ENCODE assay signal across 27 cellular contexts in the genomic region with DNA sequence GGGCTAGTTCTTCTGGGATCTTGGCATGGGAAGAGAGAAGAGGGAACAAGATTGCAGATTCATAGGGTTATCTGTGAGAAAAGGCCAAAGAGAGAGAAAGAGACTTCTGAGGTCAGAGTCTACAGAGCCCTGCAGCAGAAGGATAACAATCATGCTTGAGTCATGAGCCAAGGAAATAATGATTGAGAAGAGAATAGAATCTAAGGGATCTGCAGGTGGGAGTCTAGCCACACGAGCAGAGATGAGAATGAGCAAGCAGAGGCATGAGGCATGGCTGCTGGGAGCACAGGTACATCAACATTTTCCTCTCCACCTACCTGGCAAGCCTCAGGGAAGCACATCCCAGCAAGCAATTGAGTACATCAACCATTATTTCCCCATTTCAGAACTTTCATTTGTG.
"Had no signal": no experiment of that assay in that cellular context is flagged by ENCODE, and none has a peak within 500 bp of the region (broad histone marks: within the 10 kb centered on the region; RNA-seq: fewer than 3 reads in every experiment).

No MANE protein-coding gene starts in this region.

- FAIRE-seq: urothelium cell line had no signal

- H3K27me3 ChIP-seq: stomach, suprapubic skin, testis, thyroid gland, tibial artery, tibial nerve, transverse colon, upper lobe of left lung, upper lobe of right lung, uterus, vagina had no signal

- H3K4me3 ChIP-seq: stomach, suprapubic skin, testis, thoracic aorta, thyroid gland, tibial artery, tibial nerve, transverse colon, upper lobe of left lung, upper lobe of right lung, uterus, vagina had no signal

- H3K9me3 ChIP-seq: stomach, suprapubic skin, testis, thoracic aorta, thyroid gland, tibial artery, tibial nerve, transverse colon, upper lobe of left lung, upper lobe of right lung, uterus, vagina had no signal

- ATAC-seq: stimulated activated effector memory CD8-positive, alpha-beta T cell treated with anti-CD3 and anti-CD28 coated beads, Interleukin-12 subunit alpha, Interleukin-12 subunit beta, amount 100 ng/mL, for 72 hours; stimulated activated memory B cell treated with anti-CD40 and anti-IgM and Interleukin-4, amounts not matched to agents 10 μg/mL and 1 μg/mL and 100 μg/mL, for 72 hours; stimulated activated naive B cell treated with anti-CD40 and anti-IgM and Interleukin-4, amounts not matched to agents 10 μg/mL and 1 μg/mL and 100 μg/mL, for 72 hours; stimulated activated naive CD8-positive, alpha-beta T cell treated with anti-CD3 and anti-CD28 coated beads, Interleukin-15, amount 100 ng/mL, for 72 hours; stimulated activated naive CD8-positive, alpha-beta T cell treated with anti-CD3 and anti-CD28 coated beads, Interleukin-15, Interleukin-2, amounts not matched to agents 100 U/mL and 50 U/mL, for 24 hours; upper lobe of right lung had no signal

- H3K27ac ChIP-seq: stomach, suprapubic skin, testis, thoracic aorta, thyroid gland, tibial artery, tibial nerve, transverse colon, upper lobe of left lung, upper lobe of right lung, uterus, vagina had no signal

- DNase-seq: stimulated activated CD4-positive, alpha-beta T cell treated with anti-CD3 and anti-CD28 coated beads, Interleukin-2, amount 100 ng/mL, for 48 hours; stimulated activated CD4-positive, alpha-beta T cell treated with anti-CD3 and anti-CD28 coated beads, Interleukin-4, amount 100 ng/mL, for 1 hour; stimulated activated CD4-positive, alpha-beta T cell treated with anti-CD3 and anti-CD28 coated beads, Interleukin-4, amount 100 ng/mL, for 24 hours; stimulated activated CD4-positive, alpha-beta T cell treated with anti-CD3 and anti-CD28 coated beads, Interleukin-4, amount 100 ng/mL, for 4 hours; stimulated activated CD8-positive, alpha-beta memory T cell treated with anti-CD3 and anti-CD28 coated beads, Interleukin-4, amount 100 ng/mL, for 48 hours; stimulated activated naive B cell treated with anti-CD40 and anti-IgM and Interleukin-4, amounts not matched to agents 10 μg/mL and 1 μg/mL and 100 μg/mL, for 72 hours; stimulated activated naive CD4-positive, alpha-beta T cell; stimulated activated naive CD4-positive, alpha-beta T cell treated with Interleukin-2 at 50 U/mL for 16 hours; stimulated activated naive CD8-positive, alpha-beta T cell treated with anti-CD3 and anti-CD28 coated beads, Interleukin-15, amount 100 ng/mL, for 72 hours; stimulated activated naive CD8-positive, alpha-beta T cell treated with anti-CD3 and anti-CD28 coated beads, Interleukin-15, Interleukin-2, amounts not matched to agents 100 U/mL and 50 U/mL, for 24 hours; stomach; substantia nigra; testis; thyroid gland; tibial artery; transverse colon; trophoblast cell; upper lobe of left lung; upper lobe of right lung; uterus had no signal

- H3K4me1 ChIP-seq: stomach, suprapubic skin, testis, thyroid gland, tibial artery, tibial nerve, transverse colon, upper lobe of left lung, upper lobe of right lung, uterus, vagina had no signal

- H3K36me3 ChIP-seq: stomach, suprapubic skin, thoracic aorta, thyroid gland, tibial artery, tibial nerve, transverse colon, upper lobe of left lung, upper lobe of right lung, uterus, vagina had no signal
